In genomic region chr22:17818649-17819048, GRCh38 we compare ENCODE assay signal across 16 cellular contexts. TPM values are rescaled to one million over a fixed set of nuclear protein-coding genes. Genes with fewer than 3 reads are reported as not detected.
DNase-seq lines count a peak whose midpoint lies in the region; ATAC-seq lines count a peak whose summit lies in the region.
"Had no signal": no experiment of that assay in that cellular context is flagged by ENCODE, and none has a peak within 500 bp of the region (broad histone marks: within the 10 kb centered on the region; RNA-seq: fewer than 3 reads in every experiment).

No MANE protein-coding gene starts in this region.

- H3K9me3 Mint-ChIP-seq in stimulated activated memory B cell treated with anti-CD40 and anti-IgM and Interleukin-4, amounts not matched to agents 10 μg/mL and 1 μg/mL and 100 μg/mL, for 72 hours, result no peaks in the 10 kb centered on the region
- H3K9me3 Mint-ChIP-seq: CD4-positive, alpha-beta T cell; CD8-positive, alpha-beta T cell had no signal

- no peak overlapping the region for H3K4me3 Mint-ChIP-seq in stimulated activated memory B cell treated with anti-CD40 and anti-IgM and Interleukin-4, amounts not matched to agents 10 μg/mL and 1 μg/mL and 100 μg/mL, for 72 hours
- H3K4me3 Mint-ChIP-seq: B cell; CD4-positive, alpha-beta T cell; CD8-positive, alpha-beta T cell had no signal

- ATAC-seq in left lobe of liver, result peak; percentile 5
- peak; percentile 4 for ATAC-seq in stimulated activated memory B cell treated with anti-CD40 and anti-IgM and Interleukin-4, amounts not matched to agents 10 μg/mL and 1 μg/mL and 100 μg/mL, for 72 hours
- ATAC-seq in HG03521 (IDR thresholded peaks at IDR 0.05; ENCODE audit: unreplicated experiment), result no peak
- ATAC-seq in GM18870 (IDR thresholded peaks at IDR 0.05; ENCODE audit: unreplicated experiment), result no peak
- ATAC-seq: A549; CD8-positive, alpha-beta T cell had no signal

- peaks cover 19% of the 10 kb centered on the region for H3K4me1 Mint-ChIP-seq in stimulated activated memory B cell treated with anti-CD40 and anti-IgM and Interleukin-4, amounts not matched to agents 10 μg/mL and 1 μg/mL and 100 μg/mL, for 72 hours
- H3K4me1 Mint-ChIP-seq: B cell had no signal

- H3K27me3 ChIP-seq in H7 (ENCODE audit: control insufficient read depth, insufficient read depth, low read length), result no peaks in the 10 kb centered on the region

- H3K4me3 ChIP-seq in H7 (ENCODE audit: insufficient read depth, low read depth, low read length), result no peak overlapping the region
- H3K4me3 ChIP-seq: A549; BLaER1 treated with 17β-estradiol and CSF1 and Interleukin-3, amounts not matched to agents 10 nM and 100 nM had no signal

- no peaks in the 10 kb centered on the region for H3K27me3 Mint-ChIP-seq in stimulated activated memory B cell treated with anti-CD40 and anti-IgM and Interleukin-4, amounts not matched to agents 10 μg/mL and 1 μg/mL and 100 μg/mL, for 72 hours
- H3K27me3 Mint-ChIP-seq: B cell; CD4-positive, alpha-beta T cell had no signal

- no peak overlapping the region for H3K27ac Mint-ChIP-seq in stimulated activated memory B cell treated with anti-CD40 and anti-IgM and Interleukin-4, amounts not matched to agents 10 μg/mL and 1 μg/mL and 100 μg/mL, for 72 hours
- H3K27ac Mint-ChIP-seq: CD4-positive, alpha-beta T cell; CD8-positive, alpha-beta T cell had no signal

- DNase-seq in H7 (peak; percentile 50), left lobe of liver (ENCODE audit: low spot score) (no peak)
- DNase-seq in activated CD4-positive, alpha-beta T cell treated with anti-CD3 and anti-CD28 coated beads, Interleukin-2, amount 50 U/mL, for 48 hours, result no peak
- DNase-seq: AML-193; Caco-2; Calu3; CD4-positive, alpha-beta T cell; CD8-positive, alpha-beta T cell; DMS79 treated with DMSO at 0.1 percent for 48 hours; GF-D8 had no signal

- H3K36me3 Mint-ChIP-seq in stimulated activated memory B cell treated with anti-CD40 and anti-IgM and Interleukin-4, amounts not matched to agents 10 μg/mL and 1 μg/mL and 100 μg/mL, for 72 hours, result peaks cover 68% of the 10 kb centered on the region

- no peaks in the 10 kb centered on the region; the same call in none of the 2 replicates for H3K36me3 ChIP-seq in H7 (replicated peaks; ENCODE audit: control insufficient read depth, insufficient read depth, low read length)

RNA-seq across cellular contexts. Expression of gene BID, which starts 44.4 kb away (rescaled TPM):
- 36.2 and 52.6 TPM in 2 replicates for total RNA-seq in H7 (2014; rRNA removed; shearing (Covaris generic))
- 30.9 TPM for total RNA-seq in left lobe of liver

Comparison
In these comparisons a context has a peak if more than half of its experiments do, and no peak if none do; other contexts are left out.
1. ATAC-seq: peak in left lobe of liver (single experiment) and stimulated activated memory B cell treated with anti-CD40 and anti-IgM and Interleukin-4, amounts not matched to agents 10 μg/mL and 1 μg/mL and 100 μg/mL, for 72 hours (single experiment); none in HG03521 (single experiment) and GM18870 (single experiment).